Comparison of ENCODE assay signal across 9 cellular contexts in genomic region chr13:111066544-111066943, GRCh38. TPM values are rescaled to one million over a fixed set of nuclear protein-coding genes. Genes with fewer than 3 reads are reported as not detected.
DNase-seq lines count a peak whose midpoint lies in the region; ATAC-seq and TF ChIP-seq lines count a peak whose summit lies in the region.
"Had no signal": no experiment of that assay in that cellular context is flagged by ENCODE, and none has a peak within 500 bp of the region (broad histone marks: within the 10 kb centered on the region; RNA-seq: fewer than 3 reads in every experiment).

No MANE protein-coding gene starts in this region.

- H3K4me1 ChIP-seq in GM23338 (ENCODE audit: insufficient read depth), result peaks cover 39% of the 10 kb centered on the region
- peaks cover 4% of the 10 kb centered on the region for H3K4me1 ChIP-seq in ovary (ENCODE audit: insufficient read depth)

- H2AFZ ChIP-seq in GM23338, result peak overlapping the region; percentile 99

- peak overlapping the region; percentile 77 for H3K4me3 Mint-ChIP-seq in GM23338
- H3K4me3 Mint-ChIP-seq in activated CD4-positive, alpha-beta memory T cell treated with anti-CD3 and anti-CD28 coated beads, Interleukin-2, amount 10 ng/mL, durations not matched to agents 7 days and 5 days, result peak overlapping the region; percentile 12

- no peaks in the 10 kb centered on the region for H3K36me3 ChIP-seq in GM23338 (ENCODE audit: insufficient read depth)
- H3K36me3 ChIP-seq in ovary, result no peaks in the 10 kb centered on the region

- no peak overlapping the region; the same call in 1 of the 2 replicates for H3K27ac Mint-ChIP-seq in GM23338
- no peak overlapping the region for H3K27ac Mint-ChIP-seq in activated CD4-positive, alpha-beta memory T cell treated with anti-CD3 and anti-CD28 coated beads, Interleukin-2, amount 10 ng/mL, durations not matched to agents 7 days and 5 days

- H3K9me2 ChIP-seq in GM23338 (ENCODE audit: insufficient read depth), result peaks cover 10% of the 10 kb centered on the region

- TF ChIP-seq CTCF in GM23338 (conservative IDR thresholded peaks at IDR 0.05; ENCODE audit: low read depth in 2 of 2), result no peak
- TF ChIP-seq CTCF in ovary (IDR thresholded peaks at IDR 0.05), result no peak

- 0 out of 2 replicates have a peak, but pooled peaks cover 3% of the 10 kb centered on the region for H3F3A ChIP-seq in GM23338 (replicated peaks; ENCODE audit: low read depth)

- H3K4me3 ChIP-seq in GM23338, result peak overlapping the region; percentile 65
- no peak overlapping the region for H3K4me3 ChIP-seq in ovary

- H3K27me3 Mint-ChIP-seq in GM23338 (ENCODE audit: insufficient read depth, low read depth, poor library complexity), result peaks cover 30% of the 10 kb centered on the region
- peaks cover 56% of the 10 kb centered on the region for H3K27me3 Mint-ChIP-seq in activated CD4-positive, alpha-beta memory T cell treated with anti-CD3 and anti-CD28 coated beads, Interleukin-2, amount 10 ng/mL, durations not matched to agents 7 days and 5 days

- peak; percentile 51 for ATAC-seq in GM23338
- ATAC-seq in left ventricle myocardium superior, result peak; percentile 71
- ATAC-seq in GM21360 (IDR thresholded peaks at IDR 0.05; ENCODE audit: unreplicated experiment), result no peak
- ATAC-seq in HG02763 (IDR thresholded peaks at IDR 0.05; ENCODE audit: unreplicated experiment), result no peak
- ATAC-seq in GM18870 (IDR thresholded peaks at IDR 0.05; ENCODE audit: unreplicated experiment), result no peak

- peak; percentile 58 for DNase-seq in GM23338 (ENCODE audit: low spot score)
- DNase-seq in activated CD4-positive, alpha-beta memory T cell treated with anti-CD3 and anti-CD28 coated beads, Interleukin-2, amount 10 ng/mL, durations not matched to agents 7 days and 5 days, result no peak
- DNase-seq in left ventricle myocardium superior, result peak; percentile 54
- peak; percentile 80 to 84 (median 82) for DNase-seq in ovary
- DNase-seq in NCI-H1417 (lab: John Stamatoyannopoulos, UW), result no peak
- DNase-seq: DMS 273 treated with DMSO at 0.1 percent for 48 hours had no signal

- POLR2A ChIA-PET in activated CD4-positive, alpha-beta memory T cell treated with anti-CD3 and anti-CD28 coated beads, Interleukin-2, amount 10 ng/mL, durations not matched to agents 7 days and 5 days (lab: Charles Lee), result interaction anchor here (1.2 to 1.9 kb wide), 2 partner anchors 151 to 152 kb away, joined by 3 to 5 read pairs; no protein-coding TSS in a partner anchor

- peaks cover 42% of the 10 kb centered on the region for H3K4me1 Mint-ChIP-seq in GM23338
- H3K4me1 Mint-ChIP-seq in activated CD4-positive, alpha-beta memory T cell treated with anti-CD3 and anti-CD28 coated beads, Interleukin-2, amount 10 ng/mL, durations not matched to agents 7 days and 5 days, result peaks cover 10% of the 10 kb centered on the region

- 4 to 34% (median 12%) methylated on average over 22 of the region's 22 CpGs for WGBS in ovary, 3 donors

- peaks cover 12% of the 10 kb centered on the region for H3K9me3 Mint-ChIP-seq in GM23338
- H3K9me3 Mint-ChIP-seq in activated CD4-positive, alpha-beta memory T cell treated with anti-CD3 and anti-CD28 coated beads, Interleukin-2, amount 10 ng/mL, durations not matched to agents 7 days and 5 days, result peaks cover 8% of the 10 kb centered on the region

- peaks cover 9% of the 10 kb centered on the region for H3K36me3 Mint-ChIP-seq in GM23338 (ENCODE audit: low read depth)
- peaks cover 6% of the 10 kb centered on the region for H3K36me3 Mint-ChIP-seq in activated CD4-positive, alpha-beta memory T cell treated with anti-CD3 and anti-CD28 coated beads, Interleukin-2, amount 10 ng/mL, durations not matched to agents 7 days and 5 days (ENCODE audit: low read depth)

- intact Hi-C loops in left ventricle myocardium superior (cut with micrococcal nuclease), result loop anchor here (10.0 kb wide), 1 partner anchor 148 kb away; no protein-coding TSS in a partner anchor
- intact Hi-C loops in ovary (cut with DNase I), result loop anchor here in 3 of 4 donors (2.0 to 5.0 kb wide), 3 partner anchors 151 to 156 kb away; no protein-coding TSS in a partner anchor

- peaks cover 37% of the 10 kb centered on the region for H3K27me3 ChIP-seq in GM23338 (ENCODE audit: insufficient read depth)
- H3K27me3 ChIP-seq in ovary, result no peaks in the 10 kb centered on the region

- no peak overlapping the region for H3K27ac ChIP-seq in GM23338 (ENCODE audit: low read depth)
- peak overlapping the region; percentile 63 to 89 for H3K27ac ChIP-seq in ovary

- H3K9me3 ChIP-seq in ovary, result no peaks in the 10 kb centered on the region

- TF ChIP-seq POLR2A in ovary (IDR thresholded peaks at IDR 0.05), result no peak

- no peaks in the 10 kb centered on the region for H3K79me2 ChIP-seq in GM23338 (replicated peaks; ENCODE audit: insufficient read depth)

- H3K4me2 ChIP-seq in GM23338, result peak overlapping the region; percentile 90

- CTCF ChIA-PET in activated CD4-positive, alpha-beta memory T cell treated with anti-CD3 and anti-CD28 coated beads, Interleukin-2, amount 10 ng/mL, durations not matched to agents 7 days and 5 days (lab: Charles Lee), result interaction anchor here (0.9 to 3.3 kb wide), 13 partner anchors 9 to 182 kb away, joined by 3 to 43 read pairs (median 7); partner anchors contain the start of gene ANKRD10

- no peaks in the 10 kb centered on the region for H4K20me1 ChIP-seq in GM23338 (replicated peaks; ENCODE audit: insufficient read depth)

- no peak for TF ChIP-seq EP300 in ovary (IDR thresholded peaks at IDR 0.05)

TF ChIP-seq in GM23338, 12 proteins besides CTCF, POLR2A, EP300 and RAD21 (continues in another document):
- no peak for TF ChIP-seq EZH2phosphoT487 (IDR thresholded peaks at IDR 0.05; ENCODE audit: unreplicated experiment)
- TF ChIP-seq NANOG (IDR thresholded peaks at IDR 0.05; ENCODE audit: borderline replicate concordance), result no peak
- TF ChIP-seq EZH2 (IDR thresholded peaks at IDR 0.05; ENCODE audit: low read depth, unreplicated experiment), result no peak
- no peak for TF ChIP-seq ZNF331 (CRISPR knock-in tag; IDR thresholded peaks at IDR 0.05; ENCODE audit: low read depth)
- no peak for TF ChIP-seq ZNF462 (CRISPR knock-in tag; IDR thresholded peaks at IDR 0.05)

RNA-seq across cellular contexts. Expression of gene ARHGEF7, which starts 48.6 kb away (rescaled TPM):
- 51.0 and 58.9 TPM in 2 replicates for total RNA-seq in GM23338 (2014; rRNA removed; shearing (Covaris generic))
- polyA plus RNA-seq in GM23338 (2016; fragmentation: Nextera tagmentation; extraction: Ambion mirVana) (22.4 and 23.6 TPM in 2 replicates), ovary (10 to 100 TPM; 27.6 to 49.6 TPM)
- 10 to 100 TPM; 67.9 to 68.9 TPM for total RNA-seq in activated CD4-positive, alpha-beta memory T cell treated with anti-CD3 and anti-CD28 coated beads, Interleukin-2, amount 10 ng/mL, durations not matched to agents 7 days and 5 days
- total RNA-seq in left ventricle myocardium superior (56.2 TPM), ovary (10 to 100 TPM; 46.6 to 58.5 (median 53.8) TPM)

Comparison
In these comparisons a context has a peak if more than half of its experiments do, and no peak if none do; other contexts are left out.
1. ATAC-seq: peak in GM23338 (single experiment) and left ventricle myocardium superior (single experiment); none in GM21360 (single experiment), HG02763 (single experiment) and GM18870 (single experiment).
2. DNase-seq: peak in GM23338 (single experiment), left ventricle myocardium superior (single experiment) and ovary (5 of 5); none in activated CD4-positive, alpha-beta memory T cell treated with anti-CD3 and anti-CD28 coated beads, Interleukin-2, amount 10 ng/mL, durations not matched to agents 7 days and 5 days (single experiment) and NCI-H1417 (0 of 3).